8 cellular contexts compared by ENCODE assay signal in genomic region chr1:171743014-171743870, GRCh38. TPM values are rescaled to one million over a fixed set of nuclear protein-coding genes. Genes with fewer than 3 reads are reported as not detected.
DNase-seq lines count a peak whose midpoint lies in the region; ATAC-seq and TF ChIP-seq lines count a peak whose summit lies in the region.

No MANE protein-coding gene starts in this region.

- H3K27ac ChIP-seq in effector memory CD4-positive, alpha-beta T cell (ENCODE audit: insufficient read depth, low read length, poor library complexity, severe bottlenecking) = peak overlapping the region; percentile 96
- H3K27ac ChIP-seq in vagina = peak overlapping the region; percentile 97

- TF ChIP-seq CTCF in vagina (IDR thresholded peaks at IDR 0.05) = no peak

- H3K9me3 ChIP-seq in effector memory CD4-positive, alpha-beta T cell (ENCODE audit: control insufficient read depth, low read length) = no peaks in the 10 kb centered on the region
- no peaks in the 10 kb centered on the region for H3K9me3 ChIP-seq in mononuclear cell (ENCODE audit: low read depth, low read length)
- H3K9me3 ChIP-seq in vagina = no peaks in the 10 kb centered on the region

- peak in 1 of 2 donors; percentile 54 for TF ChIP-seq POLR2A in vagina (IDR thresholded peaks at IDR 0.05)

- H3K4me1 ChIP-seq in effector memory CD4-positive, alpha-beta T cell (ENCODE audit: control insufficient read depth, insufficient read depth, low read length, poor library complexity, severe bottlenecking) = peaks cover 15% of the 10 kb centered on the region
- H3K4me1 ChIP-seq in mononuclear cell (ENCODE audit: insufficient read depth, low read length) (peaks cover 53% of the 10 kb centered on the region), vagina (peaks cover 24% of the 10 kb centered on the region)

- intact Hi-C loops in Right ventricle myocardium inferior (cut with DNase I) = no loop called here
- intact Hi-C loops in cardiac septum (cut with DNase I) = loop anchor here (2.0 kb wide), 1 partner anchor 88 kb away; no protein-coding TSS in a partner anchor
- intact Hi-C loops in vagina (cut with DNase I) = loop anchor here (2.0 kb wide), 1 partner anchor 38 kb away; the partner anchor contains the start of gene METTL13

- H3K36me3 ChIP-seq in effector memory CD4-positive, alpha-beta T cell (ENCODE audit: control insufficient read depth, insufficient read depth, low read length) = no peaks in the 10 kb centered on the region
- peaks cover 0 to under 1% of the 10 kb centered on the region in 2 donors for H3K36me3 ChIP-seq in vagina

- ATAC-seq in Right ventricle myocardium inferior (peak; percentile 21), SK-N-SH treated with all-trans-retinoic acid at 6 μM for 48 hours (peak; percentile 30), GM18868 (IDR thresholded peaks at IDR 0.05; ENCODE audit: unreplicated experiment) (no peak)

- no peaks in the 10 kb centered on the region for H3K27me3 ChIP-seq in effector memory CD4-positive, alpha-beta T cell (replicated peaks; ENCODE audit: control insufficient read depth, insufficient read depth, low read length, poor library complexity, severe bottlenecking)
- H3K27me3 ChIP-seq in mononuclear cell (ENCODE audit: insufficient read depth, low read length) (no peaks in the 10 kb centered on the region), vagina (no peaks in the 10 kb centered on the region)

- no peak for DNase-seq in Right ventricle myocardium inferior (ENCODE audit: missing footprints)
- DNase-seq in cardiac septum (ENCODE audit: low spot score) = no peak
- DNase-seq in effector memory CD4-positive, alpha-beta T cell = no peak
- no peak for DNase-seq in vagina (ENCODE audit: extremely low spot score in 2 of 2)
- no peak for DNase-seq in SIG-M5 treated with dmso at 0.1 percent for 504 hours (lab: John Stamatoyannopoulos, UW; ENCODE audit: unreplicated experiment)

- H3K4me3 ChIP-seq in effector memory CD4-positive, alpha-beta T cell (ENCODE audit: insufficient read depth, low read depth, low read length, poor library complexity, severe bottlenecking) = peak overlapping the region; percentile 91
- H3K4me3 ChIP-seq in mononuclear cell (ENCODE audit: low read length) = peak overlapping the region; percentile 84
- H3K4me3 ChIP-seq in vagina = peak overlapping the region; percentile 71 to 98

TF ChIP-seq in SK-N-SH treated with all-trans-retinoic acid at 6 μM for 48 hours, 23 proteins besides CTCF, POLR2A, EP300 and RAD21:
- no peak for TF ChIP-seq PPARA (CRISPR knock-in tag; IDR thresholded peaks at IDR 0.05; ENCODE audit: borderline replicate concordance)
- no peak for TF ChIP-seq ZNF70 (CRISPR knock-in tag; IDR thresholded peaks at IDR 0.05)
- TF ChIP-seq ZNF8 (CRISPR knock-in tag; IDR thresholded peaks at IDR 0.05) = no peak
- TF ChIP-seq POU6F1 (CRISPR knock-in tag; IDR thresholded peaks at IDR 0.05; ENCODE audit: borderline replicate concordance, low read depth) = no peak
- no peak for TF ChIP-seq ZNF565 (CRISPR knock-in tag; conservative IDR thresholded peaks at IDR 0.05; ENCODE audit: low read depth)
- TF ChIP-seq GLIS3 (CRISPR knock-in tag; IDR thresholded peaks at IDR 0.05) = no peak
- TF ChIP-seq CSDC2 (CRISPR knock-in tag; IDR thresholded peaks at IDR 0.05) = no peak
- no peak for TF ChIP-seq TOX (CRISPR knock-in tag; IDR thresholded peaks at IDR 0.05; ENCODE audit: borderline replicate concordance)
- no peak for TF ChIP-seq ZFP3 (CRISPR knock-in tag; IDR thresholded peaks at IDR 0.05)
- TF ChIP-seq RARB (CRISPR knock-in tag; IDR thresholded peaks at IDR 0.05) = no peak
- no peak for TF ChIP-seq TCF4 (CRISPR knock-in tag; IDR thresholded peaks at IDR 0.05; ENCODE audit: borderline replicate concordance)
- TF ChIP-seq ZC3H10 (CRISPR knock-in tag; IDR thresholded peaks at IDR 0.05) = no peak
- no peak for TF ChIP-seq CREB5 (CRISPR knock-in tag; IDR thresholded peaks at IDR 0.05; ENCODE audit: low read depth)
- TF ChIP-seq ZFP30 (CRISPR knock-in tag; IDR thresholded peaks at IDR 0.05) = no peak
TF ChIP-seq in SK-N-SH treated with all-trans-retinoic acid at 6 μM for 48 hours: peak in this region for 0.

RNA-seq across cellular contexts. Expression of gene VAMP4, which starts 1.4 kb away (rescaled TPM):
- total RNA-seq in Right ventricle myocardium inferior (11.4 TPM), cardiac septum (8.7 TPM), mononuclear cell (13.5 TPM), vagina (8.1 TPM)

RNA-seq across cellular contexts. Expression of gene METTL13, which starts 38.2 kb away (rescaled TPM):
- total RNA-seq in Right ventricle myocardium inferior (18.9 TPM), cardiac septum (14.4 TPM), mononuclear cell (1.6 TPM), vagina (15.5 TPM)
